11 cellular contexts compared by ENCODE assay signal in the genomic region with DNA sequence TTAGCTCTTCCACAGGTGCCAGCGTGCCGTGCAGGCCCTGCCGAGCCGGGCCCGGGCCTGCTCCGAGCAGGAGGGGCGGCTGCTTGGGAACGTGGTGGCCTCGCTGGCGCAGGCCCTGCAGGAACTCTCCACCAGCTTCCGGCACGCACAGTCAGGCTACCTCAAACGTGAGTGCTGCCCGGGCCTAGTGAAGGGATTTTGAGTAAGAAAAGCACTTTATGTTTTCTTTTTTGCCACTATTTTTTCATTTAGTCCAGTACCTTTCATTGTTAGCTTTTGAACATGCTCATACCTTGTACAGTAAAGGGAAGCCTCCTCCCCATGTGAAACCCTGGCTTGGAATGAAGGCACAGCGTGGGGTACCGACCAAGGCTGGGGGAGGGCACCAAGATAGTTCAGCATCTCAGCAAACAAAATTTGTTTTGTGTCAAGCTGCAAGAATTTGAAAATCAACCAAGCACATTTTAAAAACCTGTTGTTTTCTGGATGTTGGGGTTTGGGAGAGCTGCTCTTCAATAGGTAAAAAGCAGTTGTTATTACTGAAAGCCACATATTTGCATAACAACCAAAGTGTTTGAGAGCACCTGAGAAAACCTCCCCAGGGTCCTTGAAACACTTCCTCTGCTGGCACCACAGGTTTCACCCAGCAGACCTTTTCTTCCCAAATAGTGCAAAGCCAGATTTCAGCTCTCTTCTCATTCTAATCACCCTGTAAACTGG. TPM values are rescaled to one million over a fixed set of nuclear protein-coding genes. Genes with fewer than 3 reads are reported as not detected.
DNase-seq lines count a peak whose midpoint lies in the region; ATAC-seq lines count a peak whose summit lies in the region.
"Had no signal": no experiment of that assay in that cellular context is flagged by ENCODE, and none has a peak within 500 bp of the region (broad histone marks: within the 10 kb centered on the region; RNA-seq: fewer than 3 reads in every experiment).

No MANE protein-coding gene starts in this region.

- H3K4me1 ChIP-seq in ES-I3 (ENCODE audit: insufficient read depth, low read length) = peaks cover 36% of the 10 kb centered on the region

- peak overlapping the region; percentile 41 for H3K9ac ChIP-seq in ES-I3 (ENCODE audit: low read depth, low read length)

- H3K9me3 ChIP-seq in ES-I3 (ENCODE audit: control insufficient read depth, insufficient read depth, low read length) = no peaks in the 10 kb centered on the region
- H3K9me3 ChIP-seq: adrenal gland had no signal

- peaks cover 18% of the 10 kb centered on the region for H3K36me3 ChIP-seq in ES-I3 (ENCODE audit: insufficient read depth, low read length)

- DNase-seq in RKO (ENCODE audit: low spot score) (no peak), GM19240 (ENCODE audit: insufficient read length, low spot score) (no peak), anterior cingulate cortex (lab: John Stamatoyannopoulos, UW) (no peak)
- DNase-seq: activated CD4-positive, alpha-beta T cell treated with anti-CD3 and anti-CD28 coated beads, Interleukin-2, amount 50 U/mL, for 48 hours; adrenal gland; NCI-H1694 treated with DMSO at 0.1 percent for 48 hours had no signal

- ATAC-seq in GM19452 (IDR thresholded peaks at IDR 0.05; ENCODE audit: unreplicated experiment) (peak; percentile 69), HG03175 (IDR thresholded peaks at IDR 0.05; ENCODE audit: unreplicated experiment) (peak; percentile 69), esophagus mucosa (peak; percentile 48), GM18858 (IDR thresholded peaks at IDR 0.05; ENCODE audit: unreplicated experiment) (no peak)

RNA-seq across cellular contexts. Expression of gene STX16, which starts 18.4 kb away (rescaled TPM):
- total RNA-seq in esophagus mucosa = 27.0 TPM

RNA-seq across cellular contexts. Expression of gene NPEPL1, which starts 23.2 kb away (rescaled TPM):
- 21.9 TPM for total RNA-seq in esophagus mucosa
